9 cellular contexts compared by ENCODE assay signal in genomic region chr3:111577798-111578685, GRCh38. TPM values are rescaled to one million over a fixed set of nuclear protein-coding genes. Genes with fewer than 3 reads are reported as not detected.
DNase-seq lines count a peak whose midpoint lies in the region; ATAC-seq and TF ChIP-seq lines count a peak whose summit lies in the region.
"Had no signal": no experiment of that assay in that cellular context is flagged by ENCODE, and none has a peak within 500 bp of the region (broad histone marks: within the 10 kb centered on the region; RNA-seq: fewer than 3 reads in every experiment).

No MANE protein-coding gene starts in this region.

- no peaks in the 10 kb centered on the region for H3K27me3 ChIP-seq in SU-DHL-6 (ENCODE audit: low read length)
- no peaks in the 10 kb centered on the region for H3K27me3 ChIP-seq in spleen (replicated peaks in 1 of 7)

- peaks cover 81% of the 10 kb centered on the region for H3K36me3 Mint-ChIP-seq in activated T-cell treated with anti-CD3 and anti-CD28 coated beads, Interleukin-2, amount 50 U/mL, for 24 hours (ENCODE audit: low read depth)

- peaks cover 7% of the 10 kb centered on the region for H3K9me3 Mint-ChIP-seq in activated T-cell treated with anti-CD3 and anti-CD28 coated beads, Interleukin-2, amount 50 U/mL, for 24 hours

- H3K9ac ChIP-seq in SU-DHL-6 (ENCODE audit: low read length): no peak overlapping the region

- peak overlapping the region; percentile 13 for H3K4me3 Mint-ChIP-seq in activated T-cell treated with anti-CD3 and anti-CD28 coated beads, Interleukin-2, amount 50 U/mL, for 24 hours

- peaks cover 86% of the 10 kb centered on the region for H3K4me1 Mint-ChIP-seq in activated T-cell treated with anti-CD3 and anti-CD28 coated beads, Interleukin-2, amount 50 U/mL, for 24 hours (ENCODE audit: low read depth)

- H3K36me3 ChIP-seq in SU-DHL-6 (ENCODE audit: low read length): no peaks in the 10 kb centered on the region
- peaks cover 0 to 5% (median 0%) of the 10 kb centered on the region in 6 donors for H3K36me3 ChIP-seq in spleen

- no peak for TF ChIP-seq POLR2A in spleen (IDR thresholded peaks at IDR 0.05)

- H3K27me3 Mint-ChIP-seq in activated T-cell treated with anti-CD3 and anti-CD28 coated beads, Interleukin-2, amount 50 U/mL, for 24 hours: no peaks in the 10 kb centered on the region

- H3K4me3 ChIP-seq in SU-DHL-6 (ENCODE audit: insufficient read depth, low read length, poor library complexity, severe bottlenecking) (no peak overlapping the region), fibroblast of pulmonary artery (replicated peaks; ENCODE audit: low read depth, low read length) (no peak overlapping the region), spleen (no peak overlapping the region)

- ATAC-seq in GM21576 (IDR thresholded peaks at IDR 0.05; ENCODE audit: unreplicated experiment): peak; percentile 96

- peaks cover 0 to 5% (median 0%) of the 10 kb centered on the region in 6 donors for H3K4me1 ChIP-seq in spleen

- peak overlapping the region; percentile 88 for H3K27ac Mint-ChIP-seq in activated T-cell treated with anti-CD3 and anti-CD28 coated beads, Interleukin-2, amount 50 U/mL, for 24 hours

- no peak overlapping the region for H2AFZ ChIP-seq in SU-DHL-6 (ENCODE audit: low read depth, low read length, severe bottlenecking)

- DNase-seq in activated T-cell treated with anti-CD3 and anti-CD28 coated beads, Interleukin-2, amount 50 U/mL, for 24 hours: no peak
- no peak for DNase-seq in activated T-cell treated with anti-CD3 and anti-CD28 coated beads for 4 hours
- DNase-seq in HT-29 (ENCODE audit: low spot score): peak; percentile 83
- DNase-seq in fibroblast of pulmonary artery (ENCODE audit: low read depth): peak; percentile 89
- no peak for DNase-seq in spleen
- no peak for DNase-seq in GM19240 (ENCODE audit: insufficient read length, low spot score)

- H3K79me2 ChIP-seq in SU-DHL-6 (ENCODE audit: insufficient read depth, low read length): no peaks in the 10 kb centered on the region

- H3F3A ChIP-seq in SU-DHL-6 (ENCODE audit: insufficient read depth): no peaks in the 10 kb centered on the region

- no peaks in the 10 kb centered on the region for H3K9me2 ChIP-seq in SU-DHL-6 (replicated peaks; ENCODE audit: insufficient read depth, low read length)

- H3K4me2 ChIP-seq in SU-DHL-6 (ENCODE audit: low read depth, low read length, poor library complexity, severe bottlenecking): no peak overlapping the region

- H3K27ac ChIP-seq in SU-DHL-6 (ENCODE audit: low read depth, low read length) (no peak overlapping the region), spleen (no peak overlapping the region)

- no peaks in the 10 kb centered on the region for H4K20me1 ChIP-seq in SU-DHL-6 (ENCODE audit: low read depth, low read length)

- WGBS in spleen, 5 donors: 67 to 78% (median 72%) methylated on average over 4 of the region's 4 CpGs

- intact Hi-C loops in spleen (cut with DNase I; ENCODE audit: low total_unique reads): no loop called here

- peak; percentile 27 for TF ChIP-seq CTCF in SU-DHL-6 (IDR thresholded peaks at IDR 0.05; ENCODE audit: insufficient read depth, low read length, poor library complexity, severe bottlenecking)
- peak; percentile 79 for TF ChIP-seq CTCF in fibroblast of pulmonary artery (IDR thresholded peaks at IDR 0.05; ENCODE audit: low read length, missing control alignments)
- peak in 7 of 11 experiments; percentile 18 to 43 (median 21) for TF ChIP-seq CTCF in spleen (IDR thresholded peaks at IDR 0.05 in 8 of 11, conservative IDR thresholded peaks at IDR 0.05 in 3 of 11)

- no peaks in the 10 kb centered on the region for H3K9me3 ChIP-seq in SU-DHL-6 (ENCODE audit: insufficient read depth, low read length)
- H3K9me3 ChIP-seq in spleen: no peaks in the 10 kb centered on the region

RNA-seq across cellular contexts. Expression of gene ZBED2, which starts 17.1 kb away (rescaled TPM):
- 0.05 TPM in 1 of 2 replicates, not detected in the other for total RNA-seq in HT-29 (2014; rRNA removed; shearing (Covaris generic))
- under 1 TPM in 1 of 7 donors, not detected in 6; 0.28 TPM for total RNA-seq in spleen
- polyA plus RNA-seq in spleen: under 1 TPM; 0.20 to 0.80 (median 0.29) TPM
- total RNA-seq: mononuclear cell had no signal

RNA-seq across cellular contexts. Expression of gene CD96, which starts 36.0 kb away (rescaled TPM):
- not detected in 2 replicates for total RNA-seq in HT-29 (2014; rRNA removed; shearing (Covaris generic))
- total RNA-seq in spleen: 10 to 100 TPM; 22.4 to 43.9 (median 31.4) TPM
- polyA plus RNA-seq in spleen: 1 to 10 TPM; 2.9 to 6.4 (median 3.3) TPM

Comparison
In these comparisons a context has a peak if more than half of its experiments do, and no peak if none do; other contexts are left out.
1. DNase-seq: peak in HT-29 (single experiment) and fibroblast of pulmonary artery (single experiment); none in activated T-cell treated with anti-CD3 and anti-CD28 coated beads, Interleukin-2, amount 50 U/mL, for 24 hours (single experiment), activated T-cell treated with anti-CD3 and anti-CD28 coated beads for 4 hours (single experiment), spleen (single experiment) and GM19240 (single experiment).
2. CTCF ChIP-seq: peak in every context shown above with its lines; median percentile 79 in fibroblast of pulmonary artery; 27 in SU-DHL-6; 21 in spleen.
3. RNA of gene CD96, which starts 36.0 kb away (total RNA-seq): 22.4 to 43.9 TPM in spleen; not detected in HT-29; every median in the first group is over 10 times any median in the second.